10 cellular contexts compared by ENCODE assay signal in genomic region chr3:182729903-182730674, GRCh38.
DNase-seq lines count a peak whose midpoint lies in the region; ATAC-seq lines count a peak whose summit lies in the region.
"Had no signal": no experiment of that assay in that cellular context is flagged by ENCODE, and none has a peak within 500 bp of the region (broad histone marks: within the 10 kb centered on the region; RNA-seq: fewer than 3 reads in every experiment).

No MANE protein-coding gene starts in this region.

- ATAC-seq in GM18519 (IDR thresholded peaks at IDR 0.05; ENCODE audit: low FRiP score, unreplicated experiment) (peak; percentile 57), GM21447 (IDR thresholded peaks at IDR 0.05; ENCODE audit: unreplicated experiment) (peak; percentile 82), HG03342 (IDR thresholded peaks at IDR 0.05; ENCODE audit: unreplicated experiment) (peak; percentile 73)

- peak; percentile 49 for DNase-seq in left kidney (ENCODE audit: low read depth, low spot score)
- no peak for DNase-seq in SW 1271 (lab: John Stamatoyannopoulos, UW)
- no peak for DNase-seq in putamen (ENCODE audit: low spot score)
- DNase-seq in COLO668 (lab: John Stamatoyannopoulos, UW; ENCODE audit: unreplicated experiment) = no peak
- DNase-seq in DMS114 treated with DMSO at 0.1 percent for 48 hours (lab: John Stamatoyannopoulos, UW; ENCODE audit: unreplicated experiment) = no peak
- DNase-seq: effector memory CD4-positive, alpha-beta T cell; OCI-M1 had no signal
